Comparison of ENCODE assay signal across 8 cellular contexts in the genomic region with DNA sequence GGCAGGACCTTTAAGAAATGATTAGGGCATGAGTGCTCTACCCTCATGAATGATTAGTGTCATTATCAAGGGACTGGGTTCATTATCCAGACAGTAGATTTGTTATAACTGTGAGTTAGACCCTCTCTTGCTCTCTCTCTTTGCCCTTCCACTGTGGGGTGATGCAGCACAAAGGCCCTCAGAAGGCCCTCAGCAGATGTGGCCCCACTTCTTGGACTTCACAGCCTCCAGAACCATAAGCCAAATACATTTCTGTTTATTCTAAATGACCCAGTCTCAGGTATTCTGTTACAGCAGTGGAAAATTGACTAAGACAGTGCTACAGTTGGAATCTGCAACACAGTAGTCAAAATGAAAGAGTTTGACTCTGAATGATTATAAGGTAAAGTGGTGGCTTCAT.
"Had no signal": no experiment of that assay in that cellular context is flagged by ENCODE, and none has a peak within 500 bp of the region (broad histone marks: within the 10 kb centered on the region; RNA-seq: fewer than 3 reads in every experiment).

No MANE protein-coding gene starts in this region.

- FAIRE-seq: HTR-8/SVneo, K562 had no signal

- H3K4me1 Mint-ChIP-seq: IgD-negative memory B cell had no signal

- H3K4me3 ChIP-seq: K562 had no signal

- H3K4me3 Mint-ChIP-seq: IgD-negative memory B cell had no signal

- H3K27ac Mint-ChIP-seq: IgD-negative memory B cell had no signal

- H3K9ac ChIP-seq: KMS-11 had no signal

- DNase-seq: IMR-90, KBM-7, KG1 had no signal

- ATAC-seq: K562 had no signal

- H3K4me2 ChIP-seq: KMS-11 had no signal

- H3K27ac ChIP-seq: HL-60, KMS-11 had no signal
